Comparison of ENCODE assay signal across 28 cellular contexts in the genomic region with DNA sequence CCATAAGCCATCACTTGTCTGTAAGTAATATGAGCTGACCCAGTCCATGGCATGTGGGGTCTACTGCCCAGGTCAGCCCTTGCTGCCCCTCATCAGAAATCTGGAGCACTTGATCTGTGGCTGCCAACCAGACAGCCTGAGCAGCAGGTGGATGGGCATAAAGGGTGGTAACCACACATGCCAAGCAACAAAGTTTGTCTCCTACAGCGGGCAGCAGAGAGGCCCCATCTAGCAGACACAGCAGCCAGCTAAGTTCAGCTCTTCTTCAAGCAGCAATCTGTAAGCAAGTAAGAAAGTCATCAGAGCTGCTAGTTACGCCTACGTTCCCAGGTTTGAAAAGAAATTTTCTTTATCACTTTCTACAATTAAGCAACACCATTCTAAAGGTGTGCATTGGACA.
"Had no signal": no experiment of that assay in that cellular context is flagged by ENCODE, and none has a peak within 500 bp of the region (broad histone marks: within the 10 kb centered on the region; RNA-seq: fewer than 3 reads in every experiment).

No MANE protein-coding gene starts in this region.

- H3K36me3 ChIP-seq: colonic mucosa, gastrocnemius medialis, neutrophil, thyroid gland, upper lobe of left lung, vagina had no signal

- H3K4me2 ChIP-seq: hepatocyte had no signal

- H3K4me1 ChIP-seq: colonic mucosa, gastrocnemius medialis, thyroid gland, upper lobe of left lung, vagina had no signal

- H3K27me3 Mint-ChIP-seq: progenitor cell of endocrine pancreas had no signal

- H3K4me1 Mint-ChIP-seq: activated CD4-positive, alpha-beta memory T cell treated with anti-CD3 and anti-CD28 coated beads, Interleukin-2, amount 10 ng/mL, durations not matched to agents 7 days and 5 days; activated CD4-positive, alpha-beta T cell treated with anti-CD3 and anti-CD28 coated beads, Interleukin-2, amount 10 ng/mL, durations not matched to agents 24 days and 14 days; naive B cell; nephron progenitor cell; stimulated activated memory B cell treated with anti-CD40 and anti-IgM and Interleukin-4, amounts not matched to agents 10 μg/mL and 1 μg/mL and 100 μg/mL, for 72 hours; stimulated activated naive CD8-positive, alpha-beta T cell treated with anti-CD3 and anti-CD28 coated beads, Interleukin-15, amount 100 ng/mL, for 72 hours; T-helper 17 cell had no signal

- H3K36me3 Mint-ChIP-seq: activated naive CD4-positive, alpha-beta T cell treated with anti-CD3 and anti-CD28 coated beads, Interleukin-2, amount 50 U/mL, for 72 hours; stimulated activated memory B cell treated with anti-CD40 and anti-IgM and Interleukin-4, amounts not matched to agents 10 μg/mL and 1 μg/mL and 100 μg/mL, for 72 hours had no signal

- H3K9me3 ChIP-seq: colonic mucosa, gastrocnemius medialis, neutrophil, thyroid gland, vagina had no signal

- H3K27me3 ChIP-seq: colonic mucosa, dorsolateral prefrontal cortex, hepatocyte, thyroid gland, upper lobe of left lung, vagina had no signal

- DNase-seq: activated CD4-positive, alpha-beta memory T cell treated with anti-CD3 and anti-CD28 coated beads, Interleukin-2, amount 10 ng/mL, durations not matched to agents 7 days and 5 days; activated CD4-positive, alpha-beta T cell treated with anti-CD3 and anti-CD28 coated beads, Interleukin-2, amount 10 ng/mL, durations not matched to agents 24 days and 14 days; activated CD4-positive, CD25-positive, alpha-beta regulatory T cell treated with anti-CD3 and anti-CD28 coated beads, Interleukin-2, amount 50 U/mL, for 72 hours; activated naive CD4-positive, alpha-beta T cell; activated T-cell treated with anti-CD3 and anti-CD28 coated beads, Interleukin-2, amount 50 U/mL, for 4 hours; colonic mucosa; dorsolateral prefrontal cortex; effector memory CD4-positive, alpha-beta T cell; gastrocnemius medialis; islet precursor cell; left colon; mammary epithelial cell; naive B cell; nephron progenitor cell; small intestine; stimulated activated CD4-positive, alpha-beta T cell treated with anti-CD3 and anti-CD28 coated beads, Interleukin-4, amount 100 ng/mL, for 4 hours; stimulated activated CD8-positive, alpha-beta memory T cell treated with anti-CD3 and anti-CD28 coated beads, Interleukin-4, amount 100 ng/mL, for 48 hours; stimulated activated naive CD8-positive, alpha-beta T cell treated with anti-CD3 and anti-CD28 coated beads, Interleukin-15, amount 100 ng/mL, for 72 hours; T-helper 17 cell; thyroid gland; upper lobe of left lung had no signal

- H3K4me3 Mint-ChIP-seq: activated CD4-positive, alpha-beta memory T cell treated with anti-CD3 and anti-CD28 coated beads, Interleukin-2, amount 10 ng/mL, durations not matched to agents 7 days and 5 days; activated CD4-positive, alpha-beta T cell treated with anti-CD3 and anti-CD28 coated beads, Interleukin-2, amount 10 ng/mL, durations not matched to agents 24 days and 14 days; activated T-cell treated with anti-CD3 and anti-CD28 coated beads, Interleukin-2, amount 50 U/mL, for 4 hours; naive B cell; nephron progenitor cell; stimulated activated memory B cell treated with anti-CD40 and anti-IgM and Interleukin-4, amounts not matched to agents 10 μg/mL and 1 μg/mL and 100 μg/mL, for 72 hours; stimulated activated naive CD8-positive, alpha-beta T cell treated with anti-CD3 and anti-CD28 coated beads, Interleukin-15, amount 100 ng/mL, for 72 hours; T-helper 17 cell had no signal

- H3K4me3 ChIP-seq: colonic mucosa, dorsolateral prefrontal cortex, gastrocnemius medialis, hepatocyte, thyroid gland, upper lobe of left lung, vagina had no signal

- H2AFZ ChIP-seq: hepatocyte had no signal

- H3K79me2 ChIP-seq: hepatocyte had no signal

- ATAC-seq: activated naive CD4-positive, alpha-beta T cell treated with anti-CD3 and anti-CD28 coated beads, Interleukin-2, amount 50 U/mL, for 72 hours; activated T-cell treated with anti-CD3 and anti-CD28 coated beads, Interleukin-2, amount 50 U/mL, for 4 hours; gastrocnemius medialis; left colon; sciatic nerve; stimulated activated memory B cell treated with anti-CD40 and anti-IgM and Interleukin-4, amounts not matched to agents 10 μg/mL and 1 μg/mL and 100 μg/mL, for 72 hours; stimulated activated naive CD8-positive, alpha-beta T cell treated with anti-CD3 and anti-CD28 coated beads, Interleukin-15, amount 100 ng/mL, for 72 hours; T-helper 17 cell had no signal

- H3K27ac Mint-ChIP-seq: activated CD4-positive, alpha-beta memory T cell treated with anti-CD3 and anti-CD28 coated beads, Interleukin-2, amount 10 ng/mL, durations not matched to agents 7 days and 5 days; activated CD4-positive, alpha-beta T cell treated with anti-CD3 and anti-CD28 coated beads, Interleukin-2, amount 10 ng/mL, durations not matched to agents 24 days and 14 days; activated naive CD4-positive, alpha-beta T cell treated with anti-CD3 and anti-CD28 coated beads, Interleukin-2, amount 50 U/mL, for 72 hours; nephron progenitor cell; progenitor cell of endocrine pancreas; stimulated activated memory B cell treated with anti-CD40 and anti-IgM and Interleukin-4, amounts not matched to agents 10 μg/mL and 1 μg/mL and 100 μg/mL, for 72 hours; stimulated activated naive CD8-positive, alpha-beta T cell treated with anti-CD3 and anti-CD28 coated beads, Interleukin-15, amount 100 ng/mL, for 72 hours; T-helper 17 cell had no signal

- H3K27ac ChIP-seq: colonic mucosa, dorsolateral prefrontal cortex, gastrocnemius medialis, hepatocyte, neutrophil, thyroid gland, upper lobe of left lung, vagina had no signal
